In genomic region chr1:179925906-179926305, GRCh38 we compare ENCODE assay signal across 22 cellular contexts.
"Had no signal": no experiment of that assay in that cellular context is flagged by ENCODE, and none has a peak within 500 bp of the region (broad histone marks: within the 10 kb centered on the region; RNA-seq: fewer than 3 reads in every experiment).

No MANE protein-coding gene starts in this region.

- H3K4me3 ChIP-seq: cardiac muscle cell, lung, right lobe of liver, thoracic aorta, vagina had no signal

- DNase-seq: activated CD4-positive, alpha-beta T cell treated with anti-CD3 and anti-CD28 coated beads for 1 hour; activated CD4-positive, alpha-beta T cell treated with anti-CD3 and anti-CD28 coated beads, Interleukin-2, amount 50 U/mL, for 1 hour; activated CD8-positive, alpha-beta memory T cell treated with anti-CD3 and anti-CD28 coated beads for 24 hours; activated CD8-positive, alpha-beta memory T cell treated with anti-CD3 and anti-CD28 coated beads, Interleukin-2, amount 50 U/mL, for 4 hours; activated T-cell treated with anti-CD3 and anti-CD28 coated beads, Interleukin-2, amount 50 U/mL, for 24 hours; cortex of kidney; endodermal cell; foreskin melanocyte; glutamatergic neuron; islet precursor cell; naive thymus-derived CD4-positive, alpha-beta T cell; occipital lobe; right lobe of liver; stimulated activated CD4-positive, alpha-beta T cell treated with anti-CD3 and anti-CD28 coated beads, Interleukin-4, amount 100 ng/mL, for 1 hour; stimulated activated naive CD4-positive, alpha-beta T cell; WERI-Rb-1 had no signal

- ATAC-seq: activated naive CD4-positive, alpha-beta T cell treated with anti-CD3 and anti-CD28 coated beads, Interleukin-2, amount 50 U/mL, for 72 hours; activated T-helper 17 cell treated with anti-CD3 and anti-CD28 coated beads, Interleukin-2, amount 50 U/mL, for 72 hours; naive thymus-derived CD4-positive, alpha-beta T cell had no signal

- H3K36me3 ChIP-seq: cardiac muscle cell, right lobe of liver, vagina, WERI-Rb-1 had no signal

- H3K9me3 ChIP-seq: right lobe of liver, thoracic aorta, vagina had no signal

- H3K27ac ChIP-seq: cardiac muscle cell, right lobe of liver, thoracic aorta, vagina, WERI-Rb-1 had no signal

- H3K4me1 ChIP-seq: vagina had no signal

- H3K27me3 ChIP-seq: cardiac muscle cell, right lobe of liver, vagina had no signal
